ENCODE assay signal across 19 cellular contexts in genomic region chr4:84939111-84939510, GRCh38. TPM values are rescaled to one million over a fixed set of nuclear protein-coding genes. Genes with fewer than 3 reads are reported as not detected.
DNase-seq lines count a peak whose midpoint lies in the region; ATAC-seq and TF ChIP-seq lines count a peak whose summit lies in the region.
"Had no signal": no experiment of that assay in that cellular context is flagged by ENCODE, and none has a peak within 500 bp of the region (broad histone marks: within the 10 kb centered on the region; RNA-seq: fewer than 3 reads in every experiment).

No MANE protein-coding gene starts in this region.

- WGBS in esophagus muscularis mucosa = 89% methylated on average over 6 of the region's 6 CpGs
- WGBS in body of pancreas, 2 donors = 93 to 96% methylated on average over 6 of the region's 6 CpGs

- TF ChIP-seq CTCF in esophagus muscularis mucosa (IDR thresholded peaks at IDR 0.05) = no peak
- no peak for TF ChIP-seq CTCF in gastrocnemius medialis (IDR thresholded peaks at IDR 0.05 in 4 of 5, conservative IDR thresholded peaks at IDR 0.05 in 1 of 5)
- no peak for TF ChIP-seq CTCF in CD4-positive, alpha-beta T cell (IDR thresholded peaks at IDR 0.05)
- TF ChIP-seq CTCF in body of pancreas (IDR thresholded peaks at IDR 0.05) = no peak

- intact Hi-C loops in esophagus muscularis mucosa (cut with DNase I) = no loop called here
- intact Hi-C loops in gastrocnemius medialis (cut with DNase I; ENCODE audit: low total_unique reads) = no loop called here
- intact Hi-C loops in CD4-positive, alpha-beta T cell (cut with DNase I, micrococcal nuclease) = no loop called here
- intact Hi-C loops in body of pancreas (cut with DNase I) = no loop called here

- POLR2A ChIA-PET in CD4-positive, alpha-beta T cell (lab: Charles Lee) = interaction anchor here (0.8 kb wide), 1 partner anchor 19 kb away, joined by 3 read pairs; no protein-coding TSS in a partner anchor

- no peak overlapping the region for H3K4me3 Mint-ChIP-seq in CD4-positive, alpha-beta T cell
- H3K4me3 Mint-ChIP-seq: activated CD8-positive, alpha-beta T cell treated with anti-CD3 and anti-CD28 coated beads, Interleukin-2, amount 10 ng/mL, durations not matched to agents 7 days and 5 days; activated T-cell treated with anti-CD3 and anti-CD28 coated beads, Interleukin-2, amount 50 U/mL, for 72 hours; IgD-negative memory B cell; stimulated activated naive CD8-positive, alpha-beta T cell treated with anti-CD3 and anti-CD28 coated beads, Interleukin-15, Interleukin-2, amounts not matched to agents 100 ng/mL and 50 ng/mL, for 24 hours; T-helper 17 cell had no signal

- H3K27ac Mint-ChIP-seq in CD4-positive, alpha-beta T cell = no peak overlapping the region
- H3K27ac Mint-ChIP-seq: activated CD8-positive, alpha-beta T cell treated with anti-CD3 and anti-CD28 coated beads, Interleukin-2, amount 10 ng/mL, durations not matched to agents 7 days and 5 days; activated T-cell treated with anti-CD3 and anti-CD28 coated beads, Interleukin-2, amount 50 U/mL, for 72 hours; IgD-negative memory B cell; stimulated activated naive CD8-positive, alpha-beta T cell treated with anti-CD3 and anti-CD28 coated beads, Interleukin-15, Interleukin-2, amounts not matched to agents 100 ng/mL and 50 ng/mL, for 24 hours; T-helper 17 cell had no signal

- TF ChIP-seq POLR2A in esophagus muscularis mucosa (IDR thresholded peaks at IDR 0.05; ENCODE audit: low read depth) (no peak), gastrocnemius medialis (IDR thresholded peaks at IDR 0.05) (no peak), body of pancreas (IDR thresholded peaks at IDR 0.05) (no peak)

- H3K4me3 ChIP-seq in esophagus muscularis mucosa (no peak overlapping the region), gastrocnemius medialis (no peak overlapping the region), body of pancreas (no peak overlapping the region)
- H3K4me3 ChIP-seq: uterus had no signal

- H3K36me3 Mint-ChIP-seq in CD4-positive, alpha-beta T cell (ENCODE audit: low read depth) = no peaks in the 10 kb centered on the region
- H3K36me3 Mint-ChIP-seq: IgD-negative memory B cell had no signal

- H3K9me3 ChIP-seq in esophagus muscularis mucosa (peaks cover 0 to 19% (median 14%) of the 10 kb centered on the region in 4 donors), gastrocnemius medialis (peaks cover 0 to 11% (median 0%) of the 10 kb centered on the region in 3 donors), body of pancreas (peaks cover 0 to 9% (median 0%) of the 10 kb centered on the region in 3 donors)
- peaks cover 11% of the 10 kb centered on the region for H3K9me3 ChIP-seq in CD4-positive, alpha-beta T cell (ENCODE audit: control insufficient read depth, low read length)

- peaks cover 26 to 38% (median 36%) of the 10 kb centered on the region in 4 donors for H3K4me1 ChIP-seq in esophagus muscularis mucosa
- H3K4me1 ChIP-seq in gastrocnemius medialis = peaks cover 25 to 27% of the 10 kb centered on the region in 2 donors
- peaks cover 13% of the 10 kb centered on the region for H3K4me1 ChIP-seq in body of pancreas

- H3K27ac ChIP-seq in esophagus muscularis mucosa (replicated peaks in 1 of 4) = peak overlapping the region; percentile 36 to 60 (median 44)
- peak overlapping the region in 3 of 4 donors; percentile 0 to 32 (median 20) for H3K27ac ChIP-seq in gastrocnemius medialis
- no peak overlapping the region for H3K27ac ChIP-seq in CD4-positive, alpha-beta T cell (ENCODE audit: low read depth, low read length)
- peak overlapping the region in 2 of 4 donors; percentile 6 to 58 for H3K27ac ChIP-seq in body of pancreas

- no peaks in the 10 kb centered on the region for H3K36me3 ChIP-seq in esophagus muscularis mucosa
- H3K36me3 ChIP-seq in gastrocnemius medialis = no peaks in the 10 kb centered on the region
- no peaks in the 10 kb centered on the region for H3K36me3 ChIP-seq in body of pancreas (replicated peaks in 1 of 2; ENCODE audit: insufficient read depth in 1 of 2, low read depth in 2 of 2)
- H3K36me3 ChIP-seq: uterus had no signal

- DNase-seq in G401 (ENCODE audit: low spot score) (peak; percentile 70), esophagus muscularis mucosa (ENCODE audit: extremely low spot score) (no peak), gastrocnemius medialis (no peak), ureter (ENCODE audit: low spot score) (no peak), GM19240 (ENCODE audit: insufficient read length, low spot score) (no peak), body of pancreas (no peak)
- DNase-seq in CD4-positive, alpha-beta T cell = no peak
- DNase-seq: activated CD8-positive, alpha-beta T cell treated with anti-CD3 and anti-CD28 coated beads, Interleukin-2, amount 10 ng/mL, durations not matched to agents 7 days and 5 days; activated T-cell treated with anti-CD3 and anti-CD28 coated beads, Interleukin-2, amount 50 U/mL, for 72 hours; COR-L47; GDM1; NCI-H187; NCI-H226; T-helper 17 cell; uterus had no signal

- no peak for TF ChIP-seq EP300 in esophagus muscularis mucosa (IDR thresholded peaks at IDR 0.05)

- H3K27me3 ChIP-seq in esophagus muscularis mucosa (no peaks in the 10 kb centered on the region), gastrocnemius medialis (no peaks in the 10 kb centered on the region), body of pancreas (no peaks in the 10 kb centered on the region)
- H3K27me3 ChIP-seq in CD4-positive, alpha-beta T cell (ENCODE audit: control insufficient read depth, insufficient read depth, low read length) = no peaks in the 10 kb centered on the region
- H3K27me3 ChIP-seq: uterus had no signal

- in situ Hi-C loops in G401 (cut with HindIII; ENCODE audit: low sequenced_read_pairs) (no loop called here), gastrocnemius medialis (cut with MboI; ENCODE audit: low sequenced_read_pairs in 4 of 4) (no loop called here)

- peak; percentile 27; the same call in 2 of the 3 replicates for ATAC-seq in SK-N-SH treated with all-trans-retinoic acid at 6 μM for 48 hours
- ATAC-seq in gastrocnemius medialis = no peak
- no peak for ATAC-seq in CD4-positive, alpha-beta T cell (ENCODE audit: poor library complexity)
- no peak for ATAC-seq in body of pancreas
- ATAC-seq: activated CD8-positive, alpha-beta T cell treated with anti-CD3 and anti-CD28 coated beads, Interleukin-2, amount 10 ng/mL, durations not matched to agents 7 days and 5 days; activated T-cell treated with anti-CD3 and anti-CD28 coated beads, Interleukin-2, amount 50 U/mL, for 72 hours; Right ventricle myocardium inferior; T-helper 17 cell had no signal

- CTCF ChIA-PET in CD4-positive, alpha-beta T cell (lab: Charles Lee) = no interaction called here

- H3K9me3 Mint-ChIP-seq in CD4-positive, alpha-beta T cell = peaks cover 3% of the 10 kb centered on the region

- H3K27me3 Mint-ChIP-seq in CD4-positive, alpha-beta T cell = no peaks in the 10 kb centered on the region
- H3K27me3 Mint-ChIP-seq: IgD-negative memory B cell; stimulated activated naive CD8-positive, alpha-beta T cell treated with anti-CD3 and anti-CD28 coated beads, Interleukin-15, Interleukin-2, amounts not matched to agents 100 ng/mL and 50 ng/mL, for 24 hours; T-helper 17 cell had no signal

- H3K4me1 Mint-ChIP-seq in CD4-positive, alpha-beta T cell (ENCODE audit: low read depth) = no peaks in the 10 kb centered on the region
- H3K4me1 Mint-ChIP-seq: IgD-negative memory B cell, T-helper 17 cell had no signal

TF ChIP-seq in SK-N-SH treated with all-trans-retinoic acid at 6 μM for 48 hours, 23 proteins besides CTCF, POLR2A, EP300 and RAD21 (continues in another document):
- TF ChIP-seq ZNF70 (CRISPR knock-in tag; IDR thresholded peaks at IDR 0.05) = no peak
- no peak for TF ChIP-seq TSHZ2 (CRISPR knock-in tag; IDR thresholded peaks at IDR 0.05)
- TF ChIP-seq ZC3H10 (CRISPR knock-in tag; IDR thresholded peaks at IDR 0.05) = no peak
- no peak for TF ChIP-seq RARB (CRISPR knock-in tag; IDR thresholded peaks at IDR 0.05)
- no peak for TF ChIP-seq TOX (CRISPR knock-in tag; IDR thresholded peaks at IDR 0.05; ENCODE audit: borderline replicate concordance)

RNA-seq across cellular contexts. Expression of gene WDFY3, which starts 27.4 kb away (rescaled TPM):
- 15.4 and 38.0 TPM in 2 replicates for total RNA-seq in G401 (2014; rRNA removed; shearing (Covaris generic))
- total RNA-seq in esophagus muscularis mucosa (100 to 1,000 TPM in 2 of 4 donors, 10 to 100 TPM in 2; 73.1 to 103 (median 100.0) TPM), gastrocnemius medialis (10 to 100 TPM; 28.3 to 65.9 (median 36.4) TPM), ureter (136 TPM), body of pancreas (10 to 100 TPM; 36.1 to 55.0 TPM)
- total RNA-seq in CD4-positive, alpha-beta T cell = under 1 TPM; 0.60 to 0.75 TPM
- total RNA-seq: activated CD8-positive, alpha-beta T cell treated with anti-CD3 and anti-CD28 coated beads, Interleukin-2, amount 10 ng/mL, durations not matched to agents 7 days and 5 days had no signal
